ENCODE assay signal across 1 cellular context in the genomic region with DNA sequence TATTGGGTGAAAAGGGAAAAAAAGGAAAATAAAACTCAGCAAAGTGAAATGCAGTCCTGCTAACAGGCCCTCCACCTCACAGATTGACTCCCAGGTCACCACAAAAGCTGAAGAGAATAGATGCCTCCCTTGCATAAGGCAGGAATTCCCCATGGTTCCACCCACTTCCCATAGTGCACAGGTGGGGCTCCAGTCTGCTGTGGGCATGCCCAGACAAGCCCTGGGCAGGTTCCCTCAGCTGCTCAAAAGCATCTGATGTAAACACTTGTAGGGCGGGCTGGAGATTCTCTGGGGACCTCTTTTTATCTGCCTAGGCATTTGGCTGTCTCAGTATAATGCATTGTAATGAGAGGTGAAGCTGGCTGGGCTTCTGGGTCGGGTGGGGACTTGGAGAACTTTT.
TF ChIP-seq lines count a peak whose summit lies in the region.

No MANE protein-coding gene starts in this region.

TF ChIP-seq in H1, 55 proteins besides CTCF, POLR2A, EP300 and RAD21 (continued from another document):
- TF ChIP-seq CREB1 (IDR thresholded peaks at IDR 0.05) = no peak
- no peak for TF ChIP-seq KDM1A (IDR thresholded peaks at IDR 0.05; ENCODE audit: borderline replicate concordance, low read length)
- TF ChIP-seq KDM5A (IDR thresholded peaks at IDR 0.05; ENCODE audit: low read length) = no peak
